Comparison of ENCODE assay signal across 9 cellular contexts in genomic region chr6:135002229-135002844, GRCh38. TPM values are rescaled to one million over a fixed set of nuclear protein-coding genes. Genes with fewer than 3 reads are reported as not detected.
DNase-seq lines count a peak whose midpoint lies in the region; ATAC-seq, FAIRE-seq and TF ChIP-seq lines count a peak whose summit lies in the region.
"Had no signal": no experiment of that assay in that cellular context is flagged by ENCODE, and none has a peak within 500 bp of the region (broad histone marks: within the 10 kb centered on the region; RNA-seq: fewer than 3 reads in every experiment).

No MANE protein-coding gene starts in this region.

- H3K27ac ChIP-seq in VCaP: no peak overlapping the region

- peaks cover 12% of the 10 kb centered on the region for H3K36me3 Mint-ChIP-seq in stimulated activated memory B cell treated with anti-CD40 and anti-IgM and Interleukin-4, amounts not matched to agents 10 μg/mL and 1 μg/mL and 100 μg/mL, for 72 hours

- peaks cover 6% of the 10 kb centered on the region for H3K4me1 Mint-ChIP-seq in stimulated activated memory B cell treated with anti-CD40 and anti-IgM and Interleukin-4, amounts not matched to agents 10 μg/mL and 1 μg/mL and 100 μg/mL, for 72 hours

- H3K27ac Mint-ChIP-seq in stimulated activated memory B cell treated with anti-CD40 and anti-IgM and Interleukin-4, amounts not matched to agents 10 μg/mL and 1 μg/mL and 100 μg/mL, for 72 hours: no peak overlapping the region
- H3K27ac Mint-ChIP-seq: activated naive CD8-positive, alpha-beta T cell had no signal

- ATAC-seq in left colon (peak; percentile 45), GM19397 (IDR thresholded peaks at IDR 0.05; ENCODE audit: unreplicated experiment) (no peak), HG02798 (IDR thresholded peaks at IDR 0.05; ENCODE audit: poor library complexity, unreplicated experiment) (no peak)
- ATAC-seq in stimulated activated memory B cell treated with anti-CD40 and anti-IgM and Interleukin-4, amounts not matched to agents 10 μg/mL and 1 μg/mL and 100 μg/mL, for 72 hours: no peak

- H3K27me3 Mint-ChIP-seq in stimulated activated memory B cell treated with anti-CD40 and anti-IgM and Interleukin-4, amounts not matched to agents 10 μg/mL and 1 μg/mL and 100 μg/mL, for 72 hours: no peaks in the 10 kb centered on the region
- H3K27me3 Mint-ChIP-seq: activated naive CD8-positive, alpha-beta T cell had no signal

- DNase-seq in AG09319 (ENCODE audit: extremely low read depth, low read depth) (no peak), GM19239 (ENCODE audit: insufficient read length, low spot score) (no peak), left colon (no peak), LoVo (ENCODE audit: low spot score) (no peak)

- H3K4me3 Mint-ChIP-seq in stimulated activated memory B cell treated with anti-CD40 and anti-IgM and Interleukin-4, amounts not matched to agents 10 μg/mL and 1 μg/mL and 100 μg/mL, for 72 hours: no peak overlapping the region
- H3K4me3 Mint-ChIP-seq: activated naive CD8-positive, alpha-beta T cell had no signal

- intact Hi-C loops in left colon (cut with DNase I, micrococcal nuclease): no loop called here

- FAIRE-seq in GM19239 (lab: Jason Lieb, UNC): peak; percentile 85

- TF ChIP-seq CTCF in AG09319 (IDR thresholded peaks at IDR 0.05; ENCODE audit: low read depth, low read length): peak; percentile 58
- TF ChIP-seq CTCF in VCaP (conservative IDR thresholded peaks at IDR 0.05): peak; percentile 80

- no peaks in the 10 kb centered on the region for H3K9me3 Mint-ChIP-seq in stimulated activated memory B cell treated with anti-CD40 and anti-IgM and Interleukin-4, amounts not matched to agents 10 μg/mL and 1 μg/mL and 100 μg/mL, for 72 hours

RNA-seq across cellular contexts. Expression of gene HBS1L, which starts 52.3 kb away (rescaled TPM):
- 10 to 100 TPM; 48.9 to 50.0 TPM for total RNA-seq in left colon

RNA-seq across cellular contexts. Expression of gene ALDH8A1, which starts 52.4 kb away (rescaled TPM):
- total RNA-seq in left colon: under 1 TPM; 0.55 to 0.56 TPM
